In the genomic region with DNA sequence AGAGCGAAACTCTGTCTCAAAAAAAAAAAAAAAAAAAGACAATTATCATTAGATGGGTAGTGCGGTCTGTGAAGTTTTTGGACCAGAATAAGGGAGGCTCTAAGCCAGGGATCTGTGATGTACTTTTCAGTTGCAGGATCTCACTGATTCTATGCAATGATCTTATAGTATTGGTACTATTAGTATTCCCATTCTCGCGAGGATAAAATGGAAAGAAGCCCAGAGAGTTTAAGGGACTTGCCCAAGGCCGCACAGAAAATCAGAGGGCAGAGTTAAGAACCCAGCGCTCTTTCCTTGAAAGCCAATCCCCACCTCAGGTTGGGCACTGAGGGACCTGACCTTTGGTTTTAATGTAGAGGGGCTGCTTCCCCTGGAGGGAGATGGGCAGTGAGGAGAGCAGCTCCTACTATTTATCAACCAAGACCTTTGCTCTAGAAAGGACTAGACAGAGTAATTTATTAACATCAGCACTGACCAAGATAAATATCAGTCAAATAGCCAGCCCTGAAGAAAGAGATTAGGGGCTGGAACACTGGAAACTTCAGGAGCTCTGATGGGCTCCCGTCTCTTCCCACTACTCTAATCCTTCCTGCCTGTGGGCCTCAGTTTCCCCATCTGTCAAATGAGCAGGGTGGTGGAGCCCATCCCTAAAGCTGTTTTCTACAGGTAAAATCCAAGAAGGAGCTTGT, we compare ENCODE assay signal across 1 cellular context.
TF ChIP-seq lines count a peak whose summit lies in the region.

No MANE protein-coding gene starts in this region.

TF ChIP-seq in HepG2, 621 proteins besides CTCF, POLR2A, EP300 and RAD21 (continued from another document):
- TF ChIP-seq AHDC1 (CRISPR knock-in tag; IDR thresholded peaks at IDR 0.05; ENCODE audit: borderline replicate concordance) = peak; percentile 61; the same call in 1 of the 2 replicates
- TF ChIP-seq ZNF629 (CRISPR knock-in tag; conservative IDR thresholded peaks at IDR 0.05) = no peak; the same call in 1 of the 2 replicates
- TF ChIP-seq KDM6A (CRISPR knock-in tag; IDR thresholded peaks at IDR 0.05; ENCODE audit: low read depth) = peak; percentile 55; the same call in 1 of the 2 replicates
- TF ChIP-seq, protein P1, sequence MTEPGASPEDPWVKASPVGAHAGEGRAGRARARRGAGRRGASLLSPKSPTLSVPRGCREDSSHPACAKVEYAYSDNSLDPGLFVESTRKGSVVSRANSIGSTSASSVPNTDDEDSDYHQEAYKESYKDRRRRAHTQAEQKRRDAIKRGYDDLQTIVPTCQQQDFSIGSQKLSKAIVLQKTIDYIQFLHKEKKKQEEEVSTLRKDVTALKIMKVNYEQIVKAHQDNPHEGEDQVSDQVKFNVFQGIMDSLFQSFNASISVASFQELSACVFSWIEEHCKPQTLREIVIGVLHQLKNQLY (CRISPR knock-in tag; IDR thresholded peaks at IDR 0.05) = no peak
- TF ChIP-seq USF2 (IDR thresholded peaks at IDR 0.05; ENCODE audit: low read depth, low read length) = no peak
- TF ChIP-seq USF2 (CRISPR knock-in tag; IDR thresholded peaks at IDR 0.05; ENCODE audit: borderline replicate concordance) = 0 out of 2 replicates have a peak, but pooled peaks have one; percentile 12
- TF ChIP-seq, protein P2, sequence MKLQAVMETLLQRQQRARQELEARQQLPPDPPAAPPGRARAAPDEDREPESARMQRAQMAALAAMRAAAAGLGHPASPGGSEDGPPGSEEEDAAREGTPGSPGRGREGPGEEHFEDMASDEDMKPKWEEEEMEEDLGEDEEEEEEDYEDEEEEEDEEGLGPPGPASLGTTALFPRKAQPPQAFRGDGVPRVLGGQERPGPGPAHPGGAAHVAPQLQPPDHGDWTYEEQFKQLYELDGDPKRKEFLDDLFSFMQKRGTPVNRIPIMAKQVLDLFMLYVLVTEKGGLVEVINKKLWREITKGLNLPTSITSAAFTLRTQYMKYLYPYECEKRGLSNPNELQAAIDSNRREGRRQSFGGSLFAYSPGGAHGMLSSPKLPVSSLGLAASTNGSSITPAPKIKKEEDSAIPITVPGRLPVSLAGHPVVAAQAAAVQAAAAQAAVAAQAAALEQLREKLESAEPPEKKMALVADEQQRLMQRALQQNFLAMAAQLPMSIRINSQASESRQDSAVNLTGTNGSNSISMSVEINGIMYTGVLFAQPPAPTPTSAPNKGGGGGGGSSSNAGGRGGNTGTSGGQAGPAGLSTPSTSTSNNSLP (IDR thresholded peaks at IDR 0.05; ENCODE audit: low read depth, low read length) = peak; percentile 82
- no peak for TF ChIP-seq ZNF383 (CRISPR knock-in tag; IDR thresholded peaks at IDR 0.05; ENCODE audit: borderline replicate concordance)
- peak; percentile 18; the same call in 1 of the 2 replicates for TF ChIP-seq RCOR2 (CRISPR knock-in tag; IDR thresholded peaks at IDR 0.05)
- TF ChIP-seq RBFOX2 (IDR thresholded peaks at IDR 0.05; ENCODE audit: low read depth, low read length) = peak; percentile 48; the same call in 1 of the 2 replicates
- peak; percentile 55 for TF ChIP-seq ARID5B (CRISPR knock-in tag; IDR thresholded peaks at IDR 0.05)
- no peak for TF ChIP-seq ZNF18 (CRISPR knock-in tag; IDR thresholded peaks at IDR 0.05; ENCODE audit: insufficient replicate concordance)
- TF ChIP-seq MIER3 (CRISPR knock-in tag; IDR thresholded peaks at IDR 0.05; ENCODE audit: borderline replicate concordance) = no peak
- TF ChIP-seq HDAC2 (CRISPR knock-in tag; IDR thresholded peaks at IDR 0.05) = peak; percentile 46; the same call in 1 of the 2 replicates
- no peak for TF ChIP-seq ZNF530 (CRISPR knock-in tag; IDR thresholded peaks at IDR 0.05; ENCODE audit: low read depth)
- TF ChIP-seq MED1 (CRISPR knock-in tag; IDR thresholded peaks at IDR 0.05) = peak; percentile 34; the same call in 1 of the 2 replicates
- TF ChIP-seq PAXIP1 (CRISPR knock-in tag; conservative IDR thresholded peaks at IDR 0.05) = peak; percentile 91
- no peak for TF ChIP-seq FOXC1 (CRISPR knock-in tag; IDR thresholded peaks at IDR 0.05; ENCODE audit: borderline replicate concordance)
- TF ChIP-seq XRCC5 (optimal IDR thresholded peaks at IDR 0.05; ENCODE audit: low read length) = no peak
- no peak for TF ChIP-seq ZNF660 (CRISPR knock-in tag; IDR thresholded peaks at IDR 0.05; ENCODE audit: borderline replicate concordance, low read depth)
- no peak for TF ChIP-seq FOXK1 (CRISPR knock-in tag; IDR thresholded peaks at IDR 0.05; ENCODE audit: borderline replicate concordance, low read depth)
- peak; percentile 83 for TF ChIP-seq HNF4A (CRISPR knock-in tag; IDR thresholded peaks at IDR 0.05)
- TF ChIP-seq FOSL2 (CRISPR knock-in tag; IDR thresholded peaks at IDR 0.05) = no peak
- TF ChIP-seq POLR2G (IDR thresholded peaks at IDR 0.05; ENCODE audit: low read depth, low read length) = peak; percentile 64
- peak; percentile 44; the same call in 1 of the 2 replicates for TF ChIP-seq DRAP1 (CRISPR knock-in tag; IDR thresholded peaks at IDR 0.05)
- TF ChIP-seq NCOR1 (IDR thresholded peaks at IDR 0.05; ENCODE audit: borderline replicate concordance, low read length) = peak; percentile 41; the same call in 1 of the 2 replicates
- TF ChIP-seq ZNF234 (CRISPR knock-in tag; conservative IDR thresholded peaks at IDR 0.05) = no peak
- TF ChIP-seq, protein P3, sequence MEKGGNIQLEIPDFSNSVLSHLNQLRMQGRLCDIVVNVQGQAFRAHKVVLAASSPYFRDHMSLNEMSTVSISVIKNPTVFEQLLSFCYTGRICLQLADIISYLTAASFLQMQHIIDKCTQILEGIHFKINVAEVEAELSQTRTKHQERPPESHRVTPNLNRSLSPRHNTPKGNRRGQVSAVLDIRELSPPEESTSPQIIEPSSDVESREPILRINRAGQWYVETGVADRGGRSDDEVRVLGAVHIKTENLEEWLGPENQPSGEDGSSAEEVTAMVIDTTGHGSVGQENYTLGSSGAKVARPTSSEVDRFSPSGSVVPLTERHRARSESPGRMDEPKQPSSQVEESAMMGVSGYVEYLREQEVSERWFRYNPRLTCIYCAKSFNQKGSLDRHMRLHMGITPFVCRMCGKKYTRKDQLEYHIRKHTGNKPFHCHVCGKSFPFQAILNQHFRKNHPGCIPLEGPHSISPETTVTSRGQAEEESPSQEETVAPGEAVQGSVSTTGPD (CRISPR knock-in tag; IDR thresholded peaks at IDR 0.05) = peak; percentile 77; the same call in 1 of the 2 replicates
- TF ChIP-seq HMGA1 (CRISPR knock-in tag; conservative IDR thresholded peaks at IDR 0.05) = no peak
- no peak for TF ChIP-seq ZNF30 (CRISPR knock-in tag; IDR thresholded peaks at IDR 0.05)
- no peak for TF ChIP-seq ZNF564 (CRISPR knock-in tag; IDR thresholded peaks at IDR 0.05)
